8 cellular contexts compared by ENCODE assay signal in genomic region chr15:101294731-101295606, GRCh38. TPM values are rescaled to one million over a fixed set of nuclear protein-coding genes. Genes with fewer than 3 reads are reported as not detected.
A peak's percentile ranks its signal among the peaks of the same experiment; 100 is the strongest.
DNase-seq lines count a peak whose midpoint lies in the region; ATAC-seq, FAIRE-seq and TF ChIP-seq lines count a peak whose summit lies in the region.

TSS of gene SNRPA1 (minus strand) at chr15:101295248. CDS start at chr15:101295178, 70 bp downstream.

- no peak for TF ChIP-seq EP300 in transverse colon (IDR thresholded peaks at IDR 0.05; ENCODE audit: low read depth)

- H3K27me3 ChIP-seq in adipocyte (replicated peaks; ENCODE audit: control insufficient read depth, insufficient read depth, low read length) (no peaks in the 10 kb centered on the region), transverse colon (no peaks in the 10 kb centered on the region)

- H3K4me1 ChIP-seq in adipocyte (ENCODE audit: control insufficient read depth, insufficient read depth, low read length) (peaks cover 23% of the 10 kb centered on the region), transverse colon (peaks cover 12 to 44% (median 22%) of the 10 kb centered on the region in 4 donors)

- in situ Hi-C loops in transverse colon (cut with MboI; ENCODE audit: low pct_ligation_motif_present in 1 of 4, low pct_unique_long_range_greater_than_20kb in 1 of 4, low sequenced_read_pairs in 3 of 4) = loop anchor here (5.0 to 10.0 kb wide), 2 partner anchors 347 to 350 kb away; no protein-coding TSS in a partner anchor

- DNase-seq in GM12892 (ENCODE audit: insufficient read length) (peak; percentile 85), NCI-H1436 treated with DMSO at 0.1 percent for 48 hours (lab: John Stamatoyannopoulos, UW) (peak; percentile 5), T follicular helper cell (ENCODE audit: low read depth) (peak; percentile 97), adipocyte (ENCODE audit: low read depth) (peak; percentile 99), cardiac septum (ENCODE audit: low spot score) (peak; percentile 98), pons (ENCODE audit: low spot score) (peak; percentile 85), transverse colon (peak; percentile 98)

- WGBS in transverse colon (ENCODE audit: low coverage in 1 of 2), 2 donors = 0 to 1% methylated on average over 5 to 59 of the region's 87 CpGs

- H3K36me3 ChIP-seq in adipocyte (ENCODE audit: control insufficient read depth, insufficient read depth, low read length, severe bottlenecking) = peaks cover 5% of the 10 kb centered on the region
- peaks cover 0 to 4% (median 0%) of the 10 kb centered on the region in 4 donors for H3K36me3 ChIP-seq in transverse colon

- H3K9me3 ChIP-seq in adipocyte (ENCODE audit: control insufficient read depth, low read length) (no peaks in the 10 kb centered on the region), transverse colon (no peaks in the 10 kb centered on the region)

- TF ChIP-seq CTCF in transverse colon (IDR thresholded peaks at IDR 0.05) = peak in 1 of 5 experiments; percentile 5

- FAIRE-seq in GM12892 (lab: Jason Lieb, UNC) = peak; percentile 96

- peak; percentile 87 for ATAC-seq in HG02840 (IDR thresholded peaks at IDR 0.05; ENCODE audit: low FRiP score, unreplicated experiment)

- TF ChIP-seq POLR2A in GM12892 (IDR thresholded peaks at IDR 0.05; ENCODE audit: low read depth, low read length) (peak; percentile 92), transverse colon (IDR thresholded peaks at IDR 0.05) (peak; percentile 85)

- H3K9ac ChIP-seq in adipocyte (ENCODE audit: low read length) = peak within 1 kb of the TSS; percentile 97

- peak within 1 kb of the TSS; percentile 92 to 99 (median 98) for H3K27ac ChIP-seq in transverse colon

- intact Hi-C loops in cardiac septum (cut with DNase I) = loop anchor here (5.0 kb wide), 2 partner anchors 287 to 357 kb away; partner anchors contain the start of gene TM2D3
- intact Hi-C loops in transverse colon (cut with DNase I; ENCODE audit: low total_unique reads) = no loop called here

- H3K4me3 ChIP-seq in adipocyte (ENCODE audit: low read length) (peak within 1 kb of the TSS; percentile 96), transverse colon (peak within 1 kb of the TSS; percentile 80 to 92 (median 90))

RNA-seq across cellular contexts. Expression of gene SNRPA1, which starts in this region (rescaled TPM):
- polyA plus RNA-seq in GM12892 (2012; ENCODE audit: missing spikeins) = 119 TPM
- 26.0 TPM for total RNA-seq in cardiac septum
- 10 to 100 TPM in 3 of 4 donors, 1 to 10 TPM in 1; 7.8 to 54.0 (median 25.8) TPM for total RNA-seq in transverse colon

Comparison
In these comparisons a context has a peak if more than half of its experiments do, and no peak if none do; other contexts are left out.
1. Peak in every context shown above with its lines: DNase-seq, ATAC-seq, H3K4me3 ChIP-seq and H3K27ac ChIP-seq.
2. DNase-seq: peak in every context shown above with its lines; median percentile 99 in adipocyte; 98 in cardiac septum; 98 in transverse colon; 97 in T follicular helper cell; 85 in GM12892; 85 in pons; 5 in NCI-H1436 treated with DMSO at 0.1 percent for 48 hours.